In genomic region chr5:11007251-11007650, GRCh38 we compare ENCODE assay signal across 21 cellular contexts.
DNase-seq lines count a peak whose midpoint lies in the region; ATAC-seq and TF ChIP-seq lines count a peak whose summit lies in the region.
"Had no signal": no experiment of that assay in that cellular context is flagged by ENCODE, and none has a peak within 500 bp of the region (broad histone marks: within the 10 kb centered on the region; RNA-seq: fewer than 3 reads in every experiment).

No MANE protein-coding gene starts in this region.

- in situ Hi-C loops in SK-MEL-5 (cut with HindIII; ENCODE audit: low pct_unique_long_range_greater_than_20kb, low sequenced_read_pairs): no loop called here

- intact Hi-C loops in Right ventricle myocardium superior (cut with DNase I) (no loop called here), left cardiac atrium (cut with DNase I) (no loop called here), left ventricle myocardium superior (cut with micrococcal nuclease) (no loop called here)

- TF ChIP-seq CTCF in lung (IDR thresholded peaks at IDR 0.05; ENCODE audit: control extremely low read depth, extremely low read depth): no peak

- DNase-seq in Right ventricle myocardium superior: peak; percentile 60
- no peak for DNase-seq in left cardiac atrium
- peak; percentile 20 for DNase-seq in SK-MEL-5 (ENCODE audit: low read depth, low spot score)
- DNase-seq in left ventricle myocardium superior: peak; percentile 49
- DNase-seq in lung (ENCODE audit: low spot score): peak; percentile 32
- no peak for DNase-seq in MV-4-11 (lab: John Stamatoyannopoulos, UW)
- DNase-seq in stimulated activated CD4-positive, alpha-beta T cell treated with anti-CD3 and anti-CD28 coated beads, Interleukin-2, amount 100 ng/mL, for 48 hours: no peak
- DNase-seq in NCI-H1092 (lab: John Stamatoyannopoulos, UW): no peak
- DNase-seq: 8988T, ACHN, BE2C, Calu3, DMS79 treated with DMSO at 0.1 percent for 48 hours, GF-D8, HCEC 1CT, Karpas-422, NCI-H1105 treated with DMSO at 0.1 percent for 48 hours, NCI-H1694, NCI-H2081, NCI-H2227 treated with DMSO at 0.1 percent for 48 hours, NCI-H526 treated with DMSO at 0.1 percent for 48 hours had no signal

- H3K36me3 ChIP-seq in lung (ENCODE audit: control insufficient read depth in 2 of 2, insufficient read depth in 2 of 2, low read length in 2 of 2): no peaks in the 10 kb centered on the region
- H3K36me3 ChIP-seq: BE2C had no signal

- no peak overlapping the region for H3K27ac ChIP-seq in lung (ENCODE audit: low read depth in 1 of 2, low read length in 1 of 2)

- peak; percentile 64 for ATAC-seq in Right ventricle myocardium superior (ENCODE audit: poor library complexity)
- ATAC-seq in left cardiac atrium: no peak
- ATAC-seq in left ventricle myocardium superior: peak; percentile 54
- no peak for ATAC-seq in lung (ENCODE audit: insufficient read depth, low FRiP score)

- WGBS in lung, 2 donors: 74 to 76% methylated on average over 11 of the region's 11 CpGs

- H3K4me1 ChIP-seq in lung (ENCODE audit: control insufficient read depth in 2 of 2, insufficient read depth in 2 of 2, low read length in 2 of 2): peaks cover 0 to 2% of the 10 kb centered on the region in 2 donors
- H3K4me1 ChIP-seq: BE2C had no signal

- H3K27me3 ChIP-seq in lung (ENCODE audit: control insufficient read depth, insufficient read depth): no peaks in the 10 kb centered on the region
- H3K27me3 ChIP-seq: BE2C had no signal

- peaks cover 0 to 10% of the 10 kb centered on the region in 2 donors for H3K9me3 ChIP-seq in lung (ENCODE audit: control insufficient read depth in 2 of 2, insufficient read depth in 1 of 2, low read length in 1 of 2)
- H3K9me3 ChIP-seq: BE2C had no signal

- no peak overlapping the region for H3K4me3 ChIP-seq in lung

Comparison
In these comparisons a context has a peak if more than half of its experiments do, and no peak if none do; other contexts are left out.
1. ATAC-seq: peak in Right ventricle myocardium superior (single experiment) and left ventricle myocardium superior (single experiment); none in left cardiac atrium (0 of 2) and lung (single experiment).
2. DNase-seq: peak in Right ventricle myocardium superior (single experiment), SK-MEL-5 (single experiment), left ventricle myocardium superior (single experiment) and lung (single experiment); none in left cardiac atrium (single experiment), MV-4-11 (single experiment), stimulated activated CD4-positive, alpha-beta T cell treated with anti-CD3 and anti-CD28 coated beads, Interleukin-2, amount 100 ng/mL, for 48 hours (0 of 2) and NCI-H1092 (single experiment).